13 cellular contexts compared by ENCODE assay signal in the genomic region with DNA sequence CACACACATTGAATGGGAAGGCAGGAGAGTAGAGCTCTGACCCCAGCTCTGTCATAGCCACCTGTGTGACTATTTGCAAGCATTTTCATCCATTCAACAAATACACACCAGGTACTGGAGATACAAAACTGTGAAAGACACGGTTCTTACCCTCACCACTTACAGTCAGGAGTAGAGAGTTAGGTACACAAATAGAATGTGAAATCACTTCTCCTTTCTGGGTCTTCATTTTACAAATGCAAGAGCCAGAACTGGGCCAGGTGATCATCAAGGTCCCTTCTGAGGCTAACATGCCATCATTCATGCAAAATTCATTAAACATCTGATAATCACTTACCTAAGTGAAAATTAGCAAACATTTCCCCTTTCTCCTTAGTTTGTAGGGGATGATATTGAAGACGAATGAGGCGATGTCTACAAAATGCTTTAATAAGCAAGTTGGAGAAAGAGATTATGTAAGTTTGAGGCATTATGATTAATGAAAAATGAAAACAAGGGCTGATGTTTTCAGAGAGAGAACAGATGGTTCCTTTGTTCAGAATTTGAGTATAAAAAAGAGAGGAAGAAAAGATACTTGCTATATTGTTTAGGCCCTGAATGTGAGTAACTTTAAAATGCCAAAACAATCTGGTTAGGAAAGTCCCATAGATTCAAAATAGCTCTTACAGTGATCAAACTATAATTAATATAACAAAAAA.
A peak's percentile ranks its signal among the peaks of the same experiment; 100 is the strongest.
DNase-seq lines count a peak whose midpoint lies in the region; ATAC-seq and TF ChIP-seq lines count a peak whose summit lies in the region.
"Had no signal": no experiment of that assay in that cellular context is flagged by ENCODE, and none has a peak within 500 bp of the region (broad histone marks: within the 10 kb centered on the region; RNA-seq: fewer than 3 reads in every experiment).

No MANE protein-coding gene starts in this region.

- intact Hi-C loops in activated CD4-positive, alpha-beta T cell treated with anti-CD3 and anti-CD28 coated beads for 36 hours (cut with DNase I, micrococcal nuclease) = no loop called here
- intact Hi-C loops in activated B cell treated with CpG ODN at 0.5 μM for 24 hours (cut with micrococcal nuclease) (loop anchor here (1.0 to 10.0 kb wide), 8 partner anchors 28 to 510 kb away; a partner anchor contains a TSS), transverse colon (cut with DNase I; ENCODE audit: low total_unique reads) (no loop called here)

- no peak overlapping the region for H3K4ac ChIP-seq in mesenchymal stem cell (ENCODE audit: low read depth in 1 of 2, low read length in 2 of 2)

- H3K36me3 ChIP-seq in mesenchymal stem cell (ENCODE audit: control insufficient read depth in 1 of 2, insufficient read depth in 2 of 2, low read depth in 1 of 2, low read length in 2 of 2) = peaks cover 3 to 6% of the 10 kb centered on the region in 2 experiments
- H3K36me3 ChIP-seq in transverse colon = no peaks in the 10 kb centered on the region

- H2AK5ac ChIP-seq in mesenchymal stem cell (ENCODE audit: low read length, severe bottlenecking) = no peak overlapping the region

- H3K14ac ChIP-seq in mesenchymal stem cell (ENCODE audit: low read length in 2 of 2) = no peak overlapping the region

- no peaks in the 10 kb centered on the region for H3K9me3 Mint-ChIP-seq in activated CD4-positive, alpha-beta T cell treated with anti-CD3 and anti-CD28 coated beads for 36 hours (ENCODE audit: low read depth)
- no peaks in the 10 kb centered on the region for H3K9me3 Mint-ChIP-seq in activated B cell treated with CpG ODN at 0.5 μM for 24 hours
- no peaks in the 10 kb centered on the region for H3K9me3 Mint-ChIP-seq in activated CD8-positive, alpha-beta T cell treated with anti-CD3 and anti-CD28 coated beads, Interleukin-2, amount 10 ng/mL, durations not matched to agents 7 days and 5 days (ENCODE audit: insufficient read depth)
- H3K9me3 Mint-ChIP-seq: natural killer cell had no signal

- H2BK5ac ChIP-seq in mesenchymal stem cell (ENCODE audit: low read depth, low read length, poor library complexity, severe bottlenecking) = no peak overlapping the region

- TF ChIP-seq EP300 in transverse colon (IDR thresholded peaks at IDR 0.05; ENCODE audit: low read depth) = no peak

- no peak for TF ChIP-seq CTCF in activated B cell treated with CpG ODN at 0.5 μM for 24 hours (IDR thresholded peaks at IDR 0.05)
- TF ChIP-seq CTCF in transverse colon (IDR thresholded peaks at IDR 0.05) = no peak

- no peak for ATAC-seq in activated CD4-positive, alpha-beta T cell treated with anti-CD3 and anti-CD28 coated beads for 36 hours
- peak; percentile 75 for ATAC-seq in activated B cell treated with CpG ODN at 0.5 μM for 24 hours (ENCODE audit: low read depth)
- no peak for ATAC-seq in activated CD8-positive, alpha-beta T cell treated with anti-CD3 and anti-CD28 coated beads, Interleukin-2, amount 10 ng/mL, durations not matched to agents 7 days and 5 days
- ATAC-seq: natural killer cell had no signal

- peaks cover 38% of the 10 kb centered on the region for H3K4me1 Mint-ChIP-seq in activated CD4-positive, alpha-beta T cell treated with anti-CD3 and anti-CD28 coated beads for 36 hours
- H3K4me1 Mint-ChIP-seq in activated B cell treated with CpG ODN at 0.5 μM for 24 hours = peaks cover 82% of the 10 kb centered on the region
- H3K4me1 Mint-ChIP-seq in activated CD8-positive, alpha-beta T cell treated with anti-CD3 and anti-CD28 coated beads, Interleukin-2, amount 10 ng/mL, durations not matched to agents 7 days and 5 days (ENCODE audit: low read depth) = peaks cover under 1% of the 10 kb centered on the region

- POLR2A ChIA-PET in activated CD4-positive, alpha-beta T cell treated with anti-CD3 and anti-CD28 coated beads for 36 hours (lab: Charles Lee) = interaction anchor here (0.6 kb wide), 1 partner anchor 65 kb away, joined by 3 read pairs; no protein-coding TSS in a partner anchor
- POLR2A ChIA-PET in activated B cell treated with CpG ODN at 0.5 μM for 24 hours (lab: Charles Lee) = interaction anchor here (0.9 to 2.2 kb wide), 5 partner anchors 13 to 500 kb away, joined by 3 to 7 read pairs (median 3); a partner anchor contains a TSS
- POLR2A ChIA-PET in activated CD8-positive, alpha-beta T cell treated with anti-CD3 and anti-CD28 coated beads, Interleukin-2, amount 10 ng/mL, durations not matched to agents 7 days and 5 days (lab: Charles Lee) = no interaction called here

- H3K23ac ChIP-seq in mesenchymal stem cell (ENCODE audit: low read length in 2 of 2) = no peak overlapping the region

- H3K36me3 Mint-ChIP-seq in activated CD4-positive, alpha-beta T cell treated with anti-CD3 and anti-CD28 coated beads for 36 hours (ENCODE audit: low read depth) = peaks cover 2% of the 10 kb centered on the region
- no peaks in the 10 kb centered on the region for H3K36me3 Mint-ChIP-seq in activated B cell treated with CpG ODN at 0.5 μM for 24 hours (ENCODE audit: low read depth)
- peaks cover 4% of the 10 kb centered on the region for H3K36me3 Mint-ChIP-seq in activated CD8-positive, alpha-beta T cell treated with anti-CD3 and anti-CD28 coated beads, Interleukin-2, amount 10 ng/mL, durations not matched to agents 7 days and 5 days (ENCODE audit: low read depth)
- H3K36me3 Mint-ChIP-seq: natural killer cell had no signal

- TF ChIP-seq POLR2A in transverse colon (IDR thresholded peaks at IDR 0.05) = no peak

- CTCF ChIA-PET in activated CD4-positive, alpha-beta T cell treated with anti-CD3 and anti-CD28 coated beads for 36 hours (lab: Charles Lee) = no interaction called here
- CTCF ChIA-PET in activated B cell treated with CpG ODN at 0.5 μM for 24 hours (lab: Charles Lee) = interaction anchor here (1.1 kb wide), 1 partner anchor 502 kb away, joined by 3 read pairs; no protein-coding TSS in a partner anchor
- CTCF ChIA-PET in activated CD8-positive, alpha-beta T cell treated with anti-CD3 and anti-CD28 coated beads, Interleukin-2, amount 10 ng/mL, durations not matched to agents 7 days and 5 days (lab: Charles Lee) = no interaction called here

- H3K4me2 ChIP-seq in mesenchymal stem cell (ENCODE audit: low read length, poor library complexity, severe bottlenecking) = no peak overlapping the region

- H3K27me3 ChIP-seq in mesenchymal stem cell (ENCODE audit: control insufficient read depth in 1 of 2, insufficient read depth in 1 of 2, low read length in 2 of 2) = no peaks in the 10 kb centered on the region
- no peaks in the 10 kb centered on the region for H3K27me3 ChIP-seq in transverse colon

- no peak overlapping the region for H2BK120ac ChIP-seq in mesenchymal stem cell (ENCODE audit: low read depth, low read length)

- no peak overlapping the region for H3K18ac ChIP-seq in mesenchymal stem cell (ENCODE audit: low read depth in 1 of 2, low read length in 2 of 2)

- in situ Hi-C loops in transverse colon (cut with MboI; ENCODE audit: low pct_ligation_motif_present in 1 of 4, low pct_unique_long_range_greater_than_20kb in 1 of 4, low sequenced_read_pairs in 3 of 4) = no loop called here

- H3K4me1 ChIP-seq in mesenchymal stem cell (ENCODE audit: control insufficient read depth, insufficient read depth, low read depth, low read length) = peaks cover 13% of the 10 kb centered on the region
- H3K4me1 ChIP-seq in transverse colon = peaks cover 7 to 89% (median 52%) of the 10 kb centered on the region in 4 donors

- 100% methylated on average over 3 of the region's 3 CpGs for WGBS in mesenchymal stem cell
- WGBS in transverse colon (ENCODE audit: low coverage in 1 of 2), 2 donors = 62 to 85% methylated on average over 3 of the region's 3 CpGs

- peak overlapping the region; percentile 15 for H3K27ac Mint-ChIP-seq in activated CD4-positive, alpha-beta T cell treated with anti-CD3 and anti-CD28 coated beads for 36 hours
- H3K27ac Mint-ChIP-seq in activated B cell treated with CpG ODN at 0.5 μM for 24 hours = peak overlapping the region; percentile 89
- no peak overlapping the region for H3K27ac Mint-ChIP-seq in activated CD8-positive, alpha-beta T cell treated with anti-CD3 and anti-CD28 coated beads, Interleukin-2, amount 10 ng/mL, durations not matched to agents 7 days and 5 days

- peaks cover 15% of the 10 kb centered on the region for H3K79me1 ChIP-seq in mesenchymal stem cell (replicated peaks; ENCODE audit: low read length, poor library complexity, severe bottlenecking)

- H3K9ac ChIP-seq in mesenchymal stem cell (ENCODE audit: low read length) = no peak overlapping the region

- H2BK15ac ChIP-seq in mesenchymal stem cell (ENCODE audit: low read depth, poor library complexity, severe bottlenecking) = no peak overlapping the region

- H3K4me3 Mint-ChIP-seq in activated CD4-positive, alpha-beta T cell treated with anti-CD3 and anti-CD28 coated beads for 36 hours = no peak overlapping the region
- H3K4me3 Mint-ChIP-seq in activated B cell treated with CpG ODN at 0.5 μM for 24 hours = peak overlapping the region; percentile 64
- no peak overlapping the region for H3K4me3 Mint-ChIP-seq in activated CD8-positive, alpha-beta T cell treated with anti-CD3 and anti-CD28 coated beads, Interleukin-2, amount 10 ng/mL, durations not matched to agents 7 days and 5 days
- H3K4me3 Mint-ChIP-seq: natural killer cell had no signal

- no peak overlapping the region for H2AFZ ChIP-seq in mesenchymal stem cell (ENCODE audit: low read depth, low read length)

- no peaks in the 10 kb centered on the region for H3K9me3 ChIP-seq in mesenchymal stem cell (ENCODE audit: control insufficient read depth, low read length)
- no peaks in the 10 kb centered on the region for H3K9me3 ChIP-seq in transverse colon

- no peak overlapping the region for H2BK12ac ChIP-seq in mesenchymal stem cell (ENCODE audit: low read length in 2 of 2)

- H4K91ac ChIP-seq in mesenchymal stem cell (ENCODE audit: low read length) = no peak overlapping the region

- H3K27me3 Mint-ChIP-seq in activated CD4-positive, alpha-beta T cell treated with anti-CD3 and anti-CD28 coated beads for 36 hours = no peaks in the 10 kb centered on the region
- no peaks in the 10 kb centered on the region for H3K27me3 Mint-ChIP-seq in activated B cell treated with CpG ODN at 0.5 μM for 24 hours
- H3K27me3 Mint-ChIP-seq in activated CD8-positive, alpha-beta T cell treated with anti-CD3 and anti-CD28 coated beads, Interleukin-2, amount 10 ng/mL, durations not matched to agents 7 days and 5 days (ENCODE audit: low read depth) = no peaks in the 10 kb centered on the region

- no peak for DNase-seq in activated CD4-positive, alpha-beta T cell treated with anti-CD3 and anti-CD28 coated beads for 36 hours
- no peak for DNase-seq in activated CD4-positive, alpha-beta T cell treated with anti-CD3 and anti-CD28 coated beads, Interleukin-2, amount 50 U/mL, for 4 hours
- DNase-seq in activated B cell treated with CpG ODN at 0.5 μM for 24 hours = no peak
- DNase-seq in mesenchymal stem cell = no peak
- no peak for DNase-seq in transverse colon
- DNase-seq in activated CD8-positive, alpha-beta T cell treated with anti-CD3 and anti-CD28 coated beads, Interleukin-2, amount 10 ng/mL, durations not matched to agents 7 days and 5 days = no peak
- no peak for DNase-seq in NCI-H345 (lab: John Stamatoyannopoulos, UW)
- no peak for DNase-seq in SHP77 (lab: John Stamatoyannopoulos, UW)
- DNase-seq: 8988T, amygdala, DMS 273 treated with DMSO at 0.1 percent for 48 hours, natural killer cell, NCI-H1417 treated with DMSO at 0.1 percent for 48 hours had no signal

- H3K27ac ChIP-seq in mesenchymal stem cell (ENCODE audit: low read length, poor library complexity, severe bottlenecking) = peak overlapping the region; percentile 5
- H3K27ac ChIP-seq in transverse colon = peak overlapping the region; percentile 21 to 68 (median 60)

- no peak overlapping the region for H4K8ac ChIP-seq in mesenchymal stem cell (ENCODE audit: low read length)

- H3K4me3 ChIP-seq in mesenchymal stem cell (ENCODE audit: insufficient read depth in 1 of 2, low read depth in 1 of 2, low read length in 2 of 2) = no peak overlapping the region
- H3K4me3 ChIP-seq in transverse colon = no peak overlapping the region
